1 cellular context compared by ENCODE assay signal in the genomic region with DNA sequence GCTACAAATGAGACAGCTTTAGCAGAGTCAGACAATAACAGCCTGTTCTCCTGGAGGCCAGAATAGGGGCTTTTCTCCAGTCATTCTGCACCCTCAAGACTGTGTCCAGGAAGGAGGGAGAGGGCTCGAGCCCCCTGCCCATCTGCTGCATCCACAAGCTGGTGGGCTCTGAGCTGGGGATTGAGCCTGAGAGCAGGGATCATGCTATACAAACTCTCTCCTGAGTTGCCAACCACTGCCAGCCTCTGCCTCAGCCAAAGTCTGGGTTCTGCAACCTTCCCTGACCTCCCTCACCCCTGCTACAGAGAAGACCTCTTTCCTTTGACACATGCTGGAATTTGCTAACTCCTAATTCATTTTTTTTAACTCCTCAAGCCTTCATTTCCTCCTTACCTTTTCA.
TF ChIP-seq lines count a peak whose summit lies in the region.

No MANE protein-coding gene starts in this region.

TF ChIP-seq in IMR-90, 13 proteins besides CTCF, POLR2A, EP300 and RAD21 (continued from another document):
- TF ChIP-seq, protein P1, sequence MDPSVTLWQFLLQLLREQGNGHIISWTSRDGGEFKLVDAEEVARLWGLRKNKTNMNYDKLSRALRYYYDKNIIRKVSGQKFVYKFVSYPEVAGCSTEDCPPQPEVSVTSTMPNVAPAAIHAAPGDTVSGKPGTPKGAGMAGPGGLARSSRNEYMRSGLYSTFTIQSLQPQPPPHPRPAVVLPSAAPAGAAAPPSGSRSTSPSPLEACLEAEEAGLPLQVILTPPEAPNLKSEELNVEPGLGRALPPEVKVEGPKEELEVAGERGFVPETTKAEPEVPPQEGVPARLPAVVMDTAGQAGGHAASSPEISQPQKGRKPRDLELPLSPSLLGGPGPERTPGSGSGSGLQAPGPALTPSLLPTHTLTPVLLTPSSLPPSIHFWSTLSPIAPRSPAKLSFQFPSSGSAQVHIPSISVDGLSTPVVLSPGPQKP (IDR thresholded peaks at IDR 0.05; ENCODE audit: borderline replicate concordance, low read depth, low read length): no peak
- TF ChIP-seq, protein P2, sequence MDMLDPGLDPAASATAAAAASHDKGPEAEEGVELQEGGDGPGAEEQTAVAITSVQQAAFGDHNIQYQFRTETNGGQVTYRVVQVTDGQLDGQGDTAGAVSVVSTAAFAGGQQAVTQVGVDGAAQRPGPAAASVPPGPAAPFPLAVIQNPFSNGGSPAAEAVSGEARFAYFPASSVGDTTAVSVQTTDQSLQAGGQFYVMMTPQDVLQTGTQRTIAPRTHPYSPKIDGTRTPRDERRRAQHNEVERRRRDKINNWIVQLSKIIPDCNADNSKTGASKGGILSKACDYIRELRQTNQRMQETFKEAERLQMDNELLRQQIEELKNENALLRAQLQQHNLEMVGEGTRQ (IDR thresholded peaks at IDR 0.05; ENCODE audit: low read depth, low read length): no peak
- TF ChIP-seq BHLHE40 (IDR thresholded peaks at IDR 0.05; ENCODE audit: low read depth, low read length): no peak
- TF ChIP-seq CEBPB (IDR thresholded peaks at IDR 0.05; ENCODE audit: low read depth, low read length): no peak
